ENCODE assay signal across 1 cellular context in the genomic region with DNA sequence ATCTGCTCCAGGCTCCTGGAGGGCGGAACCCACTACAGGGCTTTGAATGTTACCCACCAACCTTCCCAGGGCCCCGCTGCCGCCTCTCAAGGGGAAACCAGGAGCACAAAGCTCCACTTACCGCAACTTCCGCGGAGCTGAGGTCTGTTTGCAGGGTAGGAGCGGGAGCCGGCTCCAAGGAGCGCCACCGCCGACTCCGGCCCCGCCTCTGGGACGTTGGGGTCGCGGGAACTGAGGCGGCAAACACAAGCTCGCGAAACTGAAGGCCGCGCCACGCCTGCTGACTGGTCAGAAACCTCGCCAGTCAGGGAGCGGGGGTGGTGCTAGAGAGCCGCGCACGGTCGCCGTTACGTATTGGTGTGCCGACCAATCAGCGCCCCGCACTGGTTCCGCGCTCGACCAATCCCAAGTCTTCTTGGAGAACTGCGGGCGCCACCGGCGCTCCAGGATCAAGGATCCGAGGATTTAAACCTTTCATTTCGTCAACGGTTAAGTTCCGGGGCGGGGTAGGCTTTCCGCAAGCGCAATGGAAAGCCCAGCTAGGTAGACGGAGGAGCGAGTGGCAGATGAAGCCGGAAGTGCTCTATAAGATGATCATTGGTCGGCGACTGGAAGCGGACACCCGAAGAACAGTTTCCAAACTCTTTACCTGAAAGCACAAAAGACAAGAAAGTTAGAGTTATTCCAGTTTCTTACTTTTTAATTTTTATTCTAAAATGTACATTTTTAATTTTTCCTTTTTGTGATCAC.
TF ChIP-seq lines count a peak whose summit lies in the region.

A gene (minus strand): TSS at position 233 of the 750 bp plus-strand sequence. CDS start 3,828 bp downstream, outside the sequence.

TF ChIP-seq in HepG2, 621 proteins besides CTCF, POLR2A, EP300 and RAD21 (continued from another document and continues in another):
- TF ChIP-seq, protein P1, sequence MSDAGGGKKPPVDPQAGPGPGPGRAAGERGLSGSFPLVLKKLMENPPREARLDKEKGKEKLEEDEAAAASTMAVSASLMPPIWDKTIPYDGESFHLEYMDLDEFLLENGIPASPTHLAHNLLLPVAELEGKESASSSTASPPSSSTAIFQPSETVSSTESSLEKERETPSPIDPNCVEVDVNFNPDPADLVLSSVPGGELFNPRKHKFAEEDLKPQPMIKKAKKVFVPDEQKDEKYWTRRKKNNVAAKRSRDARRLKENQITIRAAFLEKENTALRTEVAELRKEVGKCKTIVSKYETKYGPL (CRISPR knock-in tag; IDR thresholded peaks at IDR 0.05), result no peak
- no peak for TF ChIP-seq PRPF4 (IDR thresholded peaks at IDR 0.05; ENCODE audit: low read depth, low read length, poor library complexity, severe bottlenecking)
- no peak for TF ChIP-seq ZSCAN9 (CRISPR knock-in tag; IDR thresholded peaks at IDR 0.05; ENCODE audit: borderline replicate concordance)
- TF ChIP-seq ZIK1 (CRISPR knock-in tag; IDR thresholded peaks at IDR 0.05; ENCODE audit: borderline replicate concordance, low read depth), result no peak
- TF ChIP-seq KMT2B (CRISPR knock-in tag; IDR thresholded peaks at IDR 0.05), result peak; percentile 33; the same call in 1 of the 2 replicates
- TF ChIP-seq NFKBIZ (CRISPR knock-in tag; IDR thresholded peaks at IDR 0.05), result no peak
- no peak for TF ChIP-seq ZNF709 (CRISPR knock-in tag; IDR thresholded peaks at IDR 0.05)
- peak; percentile 49; the same call in 1 of the 2 replicates for TF ChIP-seq SP5 (CRISPR knock-in tag; IDR thresholded peaks at IDR 0.05; ENCODE audit: borderline replicate concordance, low read depth)
- TF ChIP-seq HNRNPL (IDR thresholded peaks at IDR 0.05; ENCODE audit: low read depth, low read length), result 0 out of 2 replicates have a peak, but pooled peaks have one; percentile 48
- TF ChIP-seq, protein P2, sequence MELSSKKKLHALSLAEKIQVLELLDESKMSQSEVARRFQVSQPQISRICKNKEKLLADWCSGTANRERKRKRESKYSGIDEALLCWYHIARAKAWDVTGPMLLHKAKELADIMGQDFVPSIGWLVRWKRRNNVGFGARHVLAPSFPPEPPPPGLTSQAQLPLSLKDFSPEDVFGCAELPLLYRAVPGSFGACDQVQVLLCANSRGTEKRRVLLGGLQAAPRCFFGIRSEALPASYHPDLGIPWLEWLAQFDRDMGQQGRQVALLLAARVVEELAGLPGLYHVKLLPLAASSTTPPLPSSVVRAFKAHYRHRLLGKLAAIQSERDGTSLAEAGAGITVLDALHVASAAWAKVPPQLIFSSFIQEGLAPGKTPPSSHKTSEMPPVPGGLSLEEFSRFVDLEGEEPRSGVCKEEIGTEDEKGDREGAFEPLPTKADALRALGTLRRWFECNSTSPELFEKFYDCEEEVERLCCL (CRISPR knock-in tag; IDR thresholded peaks at IDR 0.05; ENCODE audit: borderline replicate concordance), result no peak
- no peak for TF ChIP-seq TOPORS (CRISPR knock-in tag; IDR thresholded peaks at IDR 0.05)
- no peak for TF ChIP-seq NFE2L2 (IDR thresholded peaks at IDR 0.05; ENCODE audit: low read length)
- no peak for TF ChIP-seq ARNTL (CRISPR knock-in tag; IDR thresholded peaks at IDR 0.05)
- TF ChIP-seq, protein P3, sequence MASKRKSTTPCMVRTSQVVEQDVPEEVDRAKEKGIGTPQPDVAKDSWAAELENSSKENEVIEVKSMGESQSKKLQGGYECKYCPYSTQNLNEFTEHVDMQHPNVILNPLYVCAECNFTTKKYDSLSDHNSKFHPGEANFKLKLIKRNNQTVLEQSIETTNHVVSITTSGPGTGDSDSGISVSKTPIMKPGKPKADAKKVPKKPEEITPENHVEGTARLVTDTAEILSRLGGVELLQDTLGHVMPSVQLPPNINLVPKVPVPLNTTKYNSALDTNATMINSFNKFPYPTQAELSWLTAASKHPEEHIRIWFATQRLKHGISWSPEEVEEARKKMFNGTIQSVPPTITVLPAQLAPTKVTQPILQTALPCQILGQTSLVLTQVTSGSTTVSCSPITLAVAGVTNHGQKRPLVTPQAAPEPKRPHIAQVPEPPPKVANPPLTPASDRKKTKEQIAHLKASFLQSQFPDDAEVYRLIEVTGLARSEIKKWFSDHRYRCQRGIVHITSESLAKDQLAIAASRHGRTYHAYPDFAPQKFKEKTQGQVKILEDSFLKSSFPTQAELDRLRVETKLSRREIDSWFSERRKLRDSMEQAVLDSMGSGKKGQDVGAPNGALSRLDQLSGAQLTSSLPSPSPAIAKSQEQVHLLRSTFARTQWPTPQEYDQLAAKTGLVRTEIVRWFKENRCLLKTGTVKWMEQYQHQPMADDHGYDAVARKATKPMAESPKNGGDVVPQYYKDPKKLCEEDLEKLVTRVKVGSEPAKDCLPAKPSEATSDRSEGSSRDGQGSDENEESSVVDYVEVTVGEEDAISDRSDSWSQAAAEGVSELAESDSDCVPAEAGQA (IDR thresholded peaks at IDR 0.05; ENCODE audit: low read depth), result peak; percentile 64; the same call in 1 of the 2 replicates
- TF ChIP-seq, protein P3 (CRISPR knock-in tag; IDR thresholded peaks at IDR 0.05; ENCODE audit: borderline replicate concordance), result no peak
- no peak for TF ChIP-seq RORA (CRISPR knock-in tag; IDR thresholded peaks at IDR 0.05)
- TF ChIP-seq ZBTB3 (CRISPR knock-in tag; IDR thresholded peaks at IDR 0.05; ENCODE audit: borderline replicate concordance, low read depth), result no peak
- TF ChIP-seq, protein P4, sequence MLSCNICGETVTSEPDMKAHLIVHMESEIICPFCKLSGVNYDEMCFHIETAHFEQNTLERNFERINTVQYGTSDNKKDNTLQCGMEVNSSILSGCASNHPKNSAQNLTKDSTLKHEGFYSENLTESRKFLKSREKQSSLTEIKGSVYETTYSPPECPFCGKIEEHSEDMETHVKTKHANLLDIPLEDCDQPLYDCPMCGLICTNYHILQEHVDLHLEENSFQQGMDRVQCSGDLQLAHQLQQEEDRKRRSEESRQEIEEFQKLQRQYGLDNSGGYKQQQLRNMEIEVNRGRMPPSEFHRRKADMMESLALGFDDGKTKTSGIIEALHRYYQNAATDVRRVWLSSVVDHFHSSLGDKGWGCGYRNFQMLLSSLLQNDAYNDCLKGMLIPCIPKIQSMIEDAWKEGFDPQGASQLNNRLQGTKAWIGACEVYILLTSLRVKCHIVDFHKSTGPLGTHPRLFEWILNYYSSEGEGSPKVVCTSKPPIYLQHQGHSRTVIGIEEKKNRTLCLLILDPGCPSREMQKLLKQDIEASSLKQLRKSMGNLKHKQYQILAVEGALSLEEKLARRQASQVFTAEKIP (CRISPR knock-in tag; IDR thresholded peaks at IDR 0.05; ENCODE audit: borderline replicate concordance), result no peak
- TF ChIP-seq PHF20 (CRISPR knock-in tag; IDR thresholded peaks at IDR 0.05), result peak; percentile 82
- TF ChIP-seq, protein P5, sequence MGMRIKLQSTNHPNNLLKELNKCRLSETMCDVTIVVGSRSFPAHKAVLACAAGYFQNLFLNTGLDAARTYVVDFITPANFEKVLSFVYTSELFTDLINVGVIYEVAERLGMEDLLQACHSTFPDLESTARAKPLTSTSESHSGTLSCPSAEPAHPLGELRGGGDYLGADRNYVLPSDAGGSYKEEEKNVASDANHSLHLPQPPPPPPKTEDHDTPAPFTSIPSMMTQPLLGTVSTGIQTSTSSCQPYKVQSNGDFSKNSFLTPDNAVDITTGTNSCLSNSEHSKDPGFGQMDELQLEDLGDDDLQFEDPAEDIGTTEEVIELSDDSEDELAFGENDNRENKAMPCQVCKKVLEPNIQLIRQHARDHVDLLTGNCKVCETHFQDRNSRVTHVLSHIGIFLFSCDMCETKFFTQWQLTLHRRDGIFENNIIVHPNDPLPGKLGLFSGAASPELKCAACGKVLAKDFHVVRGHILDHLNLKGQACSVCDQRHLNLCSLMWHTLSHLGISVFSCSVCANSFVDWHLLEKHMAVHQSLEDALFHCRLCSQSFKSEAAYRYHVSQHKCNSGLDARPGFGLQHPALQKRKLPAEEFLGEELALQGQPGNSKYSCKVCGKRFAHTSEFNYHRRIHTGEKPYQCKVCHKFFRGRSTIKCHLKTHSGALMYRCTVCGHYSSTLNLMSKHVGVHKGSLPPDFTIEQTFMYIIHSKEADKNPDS (CRISPR knock-in tag; IDR thresholded peaks at IDR 0.05), result no peak
- TF ChIP-seq, protein P6, sequence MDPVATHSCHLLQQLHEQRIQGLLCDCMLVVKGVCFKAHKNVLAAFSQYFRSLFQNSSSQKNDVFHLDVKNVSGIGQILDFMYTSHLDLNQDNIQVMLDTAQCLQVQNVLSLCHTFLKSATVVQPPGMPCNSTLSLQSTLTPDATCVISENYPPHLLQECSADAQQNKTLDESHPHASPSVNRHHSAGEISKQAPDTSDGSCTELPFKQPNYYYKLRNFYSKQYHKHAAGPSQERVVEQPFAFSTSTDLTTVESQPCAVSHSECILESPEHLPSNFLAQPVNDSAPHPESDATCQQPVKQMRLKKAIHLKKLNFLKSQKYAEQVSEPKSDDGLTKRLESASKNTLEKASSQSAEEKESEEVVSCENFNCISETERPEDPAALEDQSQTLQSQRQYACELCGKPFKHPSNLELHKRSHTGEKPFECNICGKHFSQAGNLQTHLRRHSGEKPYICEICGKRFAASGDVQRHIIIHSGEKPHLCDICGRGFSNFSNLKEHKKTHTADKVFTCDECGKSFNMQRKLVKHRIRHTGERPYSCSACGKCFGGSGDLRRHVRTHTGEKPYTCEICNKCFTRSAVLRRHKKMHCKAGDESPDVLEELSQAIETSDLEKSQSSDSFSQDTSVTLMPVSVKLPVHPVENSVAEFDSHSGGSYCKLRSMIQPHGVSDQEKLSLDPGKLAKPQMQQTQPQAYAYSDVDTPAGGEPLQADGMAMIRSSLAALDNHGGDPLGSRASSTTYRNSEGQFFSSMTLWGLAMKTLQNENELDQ (CRISPR knock-in tag; IDR thresholded peaks at IDR 0.05; ENCODE audit: borderline replicate concordance), result no peak
- TF ChIP-seq HES4 (CRISPR knock-in tag; IDR thresholded peaks at IDR 0.05; ENCODE audit: borderline replicate concordance), result no peak
- TF ChIP-seq ZNF678 (CRISPR knock-in tag; IDR thresholded peaks at IDR 0.05), result no peak
- TF ChIP-seq, protein P7, sequence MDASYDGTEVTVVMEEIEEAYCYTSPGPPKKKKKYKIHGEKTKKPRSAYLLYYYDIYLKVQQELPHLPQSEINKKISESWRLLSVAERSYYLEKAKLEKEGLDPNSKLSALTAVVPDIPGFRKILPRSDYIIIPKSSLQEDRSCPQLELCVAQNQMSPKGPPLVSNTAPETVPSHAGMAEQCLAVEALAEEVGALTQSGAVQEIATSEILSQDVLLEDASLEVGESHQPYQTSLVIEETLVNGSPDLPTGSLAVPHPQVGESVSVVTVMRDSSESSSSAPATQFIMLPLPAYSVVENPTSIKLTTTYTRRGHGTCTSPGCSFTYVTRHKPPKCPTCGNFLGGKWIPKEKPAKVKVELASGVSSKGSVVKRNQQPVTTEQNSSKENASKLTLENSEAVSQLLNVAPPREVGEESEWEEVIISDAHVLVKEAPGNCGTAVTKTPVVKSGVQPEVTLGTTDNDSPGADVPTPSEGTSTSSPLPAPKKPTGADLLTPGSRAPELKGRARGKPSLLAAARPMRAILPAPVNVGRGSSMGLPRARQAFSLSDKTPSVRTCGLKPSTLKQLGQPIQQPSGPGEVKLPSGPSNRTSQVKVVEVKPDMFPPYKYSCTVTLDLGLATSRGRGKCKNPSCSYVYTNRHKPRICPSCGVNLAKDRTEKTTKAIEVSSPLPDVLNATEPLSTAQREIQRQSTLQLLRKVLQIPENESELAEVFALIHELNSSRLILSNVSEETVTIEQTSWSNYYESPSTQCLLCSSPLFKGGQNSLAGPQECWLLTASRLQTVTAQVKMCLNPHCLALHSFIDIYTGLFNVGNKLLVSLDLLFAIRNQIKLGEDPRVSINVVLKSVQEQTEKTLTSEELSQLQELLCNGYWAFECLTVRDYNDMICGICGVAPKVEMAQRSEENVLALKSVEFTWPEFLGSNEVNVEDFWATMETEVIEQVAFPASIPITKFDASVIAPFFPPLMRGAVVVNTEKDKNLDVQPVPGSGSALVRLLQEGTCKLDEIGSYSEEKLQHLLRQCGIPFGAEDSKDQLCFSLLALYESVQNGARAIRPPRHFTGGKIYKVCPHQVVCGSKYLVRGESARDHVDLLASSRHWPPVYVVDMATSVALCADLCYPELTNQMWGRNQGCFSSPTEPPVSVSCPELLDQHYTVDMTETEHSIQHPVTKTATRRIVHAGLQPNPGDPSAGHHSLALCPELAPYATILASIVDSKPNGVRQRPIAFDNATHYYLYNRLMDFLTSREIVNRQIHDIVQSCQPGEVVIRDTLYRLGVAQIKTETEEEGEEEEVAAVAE (CRISPR knock-in tag; IDR thresholded peaks at IDR 0.05; ENCODE audit: borderline replicate concordance), result peak; percentile 99
- 0 out of 2 replicates have a peak, but pooled peaks have one; percentile 33 for TF ChIP-seq ZNF563 (CRISPR knock-in tag; IDR thresholded peaks at IDR 0.05)
- TF ChIP-seq ZFP36 (IDR thresholded peaks at IDR 0.05; ENCODE audit: borderline replicate concordance, low read depth, low read length, partially characterized antibody), result no peak
